16 cellular contexts compared by ENCODE assay signal in genomic region chr7:17368856-17369520, GRCh38.
A peak's percentile ranks its signal among the peaks of the same experiment; 100 is the strongest.
DNase-seq lines count a peak whose midpoint lies in the region; ATAC-seq, FAIRE-seq and TF ChIP-seq lines count a peak whose summit lies in the region.
"Had no signal": no experiment of that assay in that cellular context is flagged by ENCODE, and none has a peak within 500 bp of the region (broad histone marks: within the 10 kb centered on the region; RNA-seq: fewer than 3 reads in every experiment).

No MANE protein-coding gene starts in this region.

- intact Hi-C loops in breast epithelium (cut with DNase I; ENCODE audit: low total_unique reads): no loop called here

- H3K9me3 ChIP-seq in A549 (no peaks in the 10 kb centered on the region), breast epithelium (no peaks in the 10 kb centered on the region), muscle layer of colon (ENCODE audit: low read length) (no peaks in the 10 kb centered on the region)
- H3K9me3 ChIP-seq: heart left ventricle, pancreas, tibial nerve had no signal

- TF ChIP-seq POLR2A in A549 (IDR thresholded peaks at IDR 0.05; ENCODE audit: low read length) (no peak), breast epithelium (IDR thresholded peaks at IDR 0.05) (no peak)

- FAIRE-seq in A549 (lab: Jason Lieb, UNC): no peak
- FAIRE-seq: pancreas had no signal

- TF ChIP-seq CTCF in A549 (IDR thresholded peaks at IDR 0.05) (no peak), breast epithelium (IDR thresholded peaks at IDR 0.05) (no peak)

- H3K4me2 ChIP-seq in A549: peak overlapping the region; percentile 86; the same call in 1 of the 3 replicates

- no peaks in the 10 kb centered on the region for H3K36me3 ChIP-seq in breast epithelium
- no peaks in the 10 kb centered on the region for H3K36me3 ChIP-seq in muscle layer of colon (ENCODE audit: insufficient read depth, low read length)
- H3K36me3 ChIP-seq: heart left ventricle, pancreas, tibial nerve had no signal

- DNase-seq in A549 (ENCODE audit: low read depth in 1 of 2, low spot score in 1 of 2) (no peak), NCI-H226 (peak; percentile 75), breast epithelium (ENCODE audit: low spot score in 2 of 2) (no peak), AG08396 (ENCODE audit: low spot score) (no peak)
- no peak for DNase-seq in activated CD4-positive, alpha-beta T cell treated with anti-CD3 and anti-CD28 coated beads, Interleukin-2, amount 50 U/mL, for 4 hours
- DNase-seq: activated B cell treated with CpG ODN at 0.5 μM for 24 hours; activated effector memory CD4-positive, alpha-beta T cell treated with Interleukin-2 at 50 U/mL for 16 hours; CD4-positive, alpha-beta memory T cell; erythroblast; heart left ventricle; NCI-H1092; pancreas had no signal

- no peaks in the 10 kb centered on the region for H3K27me3 ChIP-seq in breast epithelium
- no peaks in the 10 kb centered on the region for H3K27me3 ChIP-seq in muscle layer of colon (ENCODE audit: control insufficient read depth in 1 of 2, insufficient read depth in 2 of 2, low read length in 2 of 2)
- H3K27me3 ChIP-seq: heart left ventricle, pancreas, tibial nerve had no signal

- no peak for ATAC-seq in A549
- no peak for ATAC-seq in GM18519 (IDR thresholded peaks at IDR 0.05; ENCODE audit: low FRiP score, unreplicated experiment)
- no peak for ATAC-seq in GM21717 (IDR thresholded peaks at IDR 0.05; ENCODE audit: unreplicated experiment)
- ATAC-seq: heart left ventricle had no signal

- WGBS in A549 (ENCODE audit: missing lambda C conversion rate): 76% methylated on average over 3 of the region's 3 CpGs

- no peak for TF ChIP-seq EP300 in A549 (IDR thresholded peaks at IDR 0.05)

- H3K27ac ChIP-seq in A549 (peak overlapping the region; percentile 56 to 80; a peak in 5 of 6 replicates), breast epithelium (peak overlapping the region; percentile 75 to 79), muscle layer of colon (ENCODE audit: low read depth, low read length) (peak overlapping the region; percentile 19)
- H3K27ac ChIP-seq: pancreas had no signal

- POLR2A ChIA-PET in A549 (lab: Yijun Ruan, JAX): no interaction called here

- H3K9ac ChIP-seq in muscle layer of colon (ENCODE audit: low read length): no peak overlapping the region

- H3K4me1 ChIP-seq in A549: peaks cover 47% of the 10 kb centered on the region
- peaks cover 0 to 11% of the 10 kb centered on the region in 2 donors for H3K4me1 ChIP-seq in breast epithelium
- H3K4me1 ChIP-seq in muscle layer of colon (ENCODE audit: insufficient read depth, low read length): peaks cover 22% of the 10 kb centered on the region

- CTCF ChIA-PET in A549 (lab: Yijun Ruan, JAX): no interaction called here

- no peak for TF ChIP-seq RAD21 in A549 (conservative IDR thresholded peaks at IDR 0.05 in 1 of 2, IDR thresholded peaks at IDR 0.05 in 1 of 2)

- H3K4me3 ChIP-seq in A549 (no peak overlapping the region), breast epithelium (no peak overlapping the region), muscle layer of colon (ENCODE audit: low read depth in 1 of 2, low read length in 2 of 2) (no peak overlapping the region)
- H3K4me3 ChIP-seq: heart left ventricle, pancreas, tibial nerve had no signal

TF ChIP-seq in A549, 52 proteins besides CTCF, POLR2A, EP300 and RAD21:
- no peak for TF ChIP-seq KDM5A (IDR thresholded peaks at IDR 0.05)
- TF ChIP-seq SMC3 (IDR thresholded peaks at IDR 0.05): no peak
- no peak for TF ChIP-seq RCOR1 (IDR thresholded peaks at IDR 0.05; ENCODE audit: low read depth, low read length)

Comparison
In these comparisons a context has a peak if more than half of its experiments do, and no peak if none do; other contexts are left out.
1. H3K27ac ChIP-seq: peak in every context shown above with its lines; median percentile 77 in breast epithelium; 68 in A549; 19 in muscle layer of colon.